Comparison of ENCODE assay signal across 24 cellular contexts in genomic region chr4:170716868-170717267, GRCh38.
A peak's percentile ranks its signal among the peaks of the same experiment; 100 is the strongest.
DNase-seq lines count a peak whose midpoint lies in the region; ATAC-seq and TF ChIP-seq lines count a peak whose summit lies in the region.
"Had no signal": no experiment of that assay in that cellular context is flagged by ENCODE, and none has a peak within 500 bp of the region (broad histone marks: within the 10 kb centered on the region; RNA-seq: fewer than 3 reads in every experiment).

No MANE protein-coding gene starts in this region.

- TF ChIP-seq EP300 in gastroesophageal sphincter (IDR thresholded peaks at IDR 0.05), result no peak

- H3K27me3 ChIP-seq in hepatocyte, result no peaks in the 10 kb centered on the region
- no peaks in the 10 kb centered on the region for H3K27me3 ChIP-seq in gastroesophageal sphincter
- H3K27me3 ChIP-seq: ascending aorta, spleen had no signal

- H3K9me3 ChIP-seq in hepatocyte (ENCODE audit: low read depth) (no peaks in the 10 kb centered on the region), gastroesophageal sphincter (no peaks in the 10 kb centered on the region)
- H3K9me3 ChIP-seq: ascending aorta, thoracic aorta had no signal

- no peaks in the 10 kb centered on the region for H4K20me1 ChIP-seq in hepatocyte (ENCODE audit: insufficient read depth, poor library complexity, severe bottlenecking)

- H3K27ac ChIP-seq in hepatocyte (no peak overlapping the region), gastroesophageal sphincter (no peak overlapping the region)
- H3K27ac ChIP-seq: ascending aorta, spleen, thoracic aorta had no signal

- DNase-seq in GM12864 (ENCODE audit: low read depth), result no peak
- no peak for DNase-seq in astrocyte of the spinal cord (ENCODE audit: low read depth, low spot score)
- no peak for DNase-seq in hepatocyte (ENCODE audit: low spot score)
- no peak for DNase-seq in NCI-H2107 treated with DMSO at 0.1 percent for 48 hours (lab: John Stamatoyannopoulos, UW; ENCODE audit: unreplicated experiment)
- no peak for DNase-seq in NCI-H146 (lab: John Stamatoyannopoulos, UW)
- no peak for DNase-seq in T-helper 9 cell
- DNase-seq: activated CD4-positive, alpha-beta T cell treated with anti-CD3 and anti-CD28 coated beads for 48 hours; activated CD8-positive, alpha-beta memory T cell treated with anti-CD3 and anti-CD28 coated beads, Interleukin-2, amount 10 ng/mL, durations not matched to agents 7 days and 5 days; DMS 273 treated with DMSO at 0.1 percent for 48 hours; effector CD4-positive, alpha-beta T cell; KG1; left colon; NCI-H187 treated with DMSO at 0.1 percent for 48 hours; NCI-H2227 treated with DMSO at 0.1 percent for 48 hours; nucleus accumbens; spleen; stimulated activated CD4-positive, alpha-beta T cell treated with anti-CD3 and anti-CD28 coated beads, Interleukin-4, amount 100 ng/mL, for 1 hour; stimulated activated naive CD4-positive, alpha-beta T cell; T-helper 1 cell had no signal

- H3K4me2 ChIP-seq in hepatocyte, result no peak overlapping the region

- no peaks in the 10 kb centered on the region for H3K9me2 ChIP-seq in hepatocyte (replicated peaks; ENCODE audit: insufficient read depth)

- 84% methylated on average over 1 of the region's 1 CpG for WGBS in hepatocyte (ENCODE audit: low lambda C conversion rate, missing lambda C conversion rate)
- 75 to 93% methylated on average over 1 of the region's 1 CpG for WGBS in gastroesophageal sphincter (ENCODE audit: low coverage in 1 of 2), 2 donors

- H2AFZ ChIP-seq in hepatocyte, result no peak overlapping the region

- no peaks in the 10 kb centered on the region for H3K79me2 ChIP-seq in hepatocyte

- TF ChIP-seq CTCF in GM12864 (IDR thresholded peaks at IDR 0.05; ENCODE audit: low read depth, low read length, missing control alignments), result peak; percentile 13
- peak; percentile 11 for TF ChIP-seq CTCF in astrocyte of the spinal cord (IDR thresholded peaks at IDR 0.05; ENCODE audit: low read depth, low read length)
- TF ChIP-seq CTCF in hepatocyte (IDR thresholded peaks at IDR 0.05; ENCODE audit: poor library complexity), result peak; percentile 8
- TF ChIP-seq CTCF in gastroesophageal sphincter (IDR thresholded peaks at IDR 0.05), result no peak

- peak; percentile 70 for ATAC-seq in HG02798 (IDR thresholded peaks at IDR 0.05; ENCODE audit: poor library complexity, unreplicated experiment)
- ATAC-seq in gastroesophageal sphincter, result no peak
- ATAC-seq: activated CD8-positive, alpha-beta memory T cell treated with anti-CD3 and anti-CD28 coated beads, Interleukin-2, amount 10 ng/mL, durations not matched to agents 7 days and 5 days; left colon; Panc1 had no signal

- H3K4me1 ChIP-seq in hepatocyte (ENCODE audit: insufficient read depth) (no peaks in the 10 kb centered on the region), gastroesophageal sphincter (no peaks in the 10 kb centered on the region)
- H3K4me1 ChIP-seq: ascending aorta, spleen had no signal

- in situ Hi-C loops in astrocyte of the spinal cord (cut with HindIII; ENCODE audit: low sequenced_read_pairs), result no loop called here

- H3K4me3 ChIP-seq in GM12864 (ENCODE audit: low read depth, low read length), result no peak overlapping the region
- no peak overlapping the region for H3K4me3 ChIP-seq in astrocyte of the spinal cord (ENCODE audit: low read depth, low read length)
- H3K4me3 ChIP-seq in hepatocyte, result no peak overlapping the region
- no peak overlapping the region for H3K4me3 ChIP-seq in gastroesophageal sphincter
- H3K4me3 ChIP-seq: ascending aorta, spleen, thoracic aorta had no signal

- TF ChIP-seq POLR2A in gastroesophageal sphincter (IDR thresholded peaks at IDR 0.05), result no peak

- H3K36me3 ChIP-seq in hepatocyte (replicated peaks; ENCODE audit: insufficient read depth, low read depth) (no peaks in the 10 kb centered on the region), gastroesophageal sphincter (no peaks in the 10 kb centered on the region)
- H3K36me3 ChIP-seq: ascending aorta, spleen, thoracic aorta had no signal

Comparison
In these comparisons a context has a peak if more than half of its experiments do, and no peak if none do; other contexts are left out.
1. CTCF ChIP-seq: peak in GM12864 (single experiment), astrocyte of the spinal cord (single experiment) and hepatocyte (single experiment); none in gastroesophageal sphincter (0 of 4).